Comparison of ENCODE assay signal across 1 cellular context in the genomic region with DNA sequence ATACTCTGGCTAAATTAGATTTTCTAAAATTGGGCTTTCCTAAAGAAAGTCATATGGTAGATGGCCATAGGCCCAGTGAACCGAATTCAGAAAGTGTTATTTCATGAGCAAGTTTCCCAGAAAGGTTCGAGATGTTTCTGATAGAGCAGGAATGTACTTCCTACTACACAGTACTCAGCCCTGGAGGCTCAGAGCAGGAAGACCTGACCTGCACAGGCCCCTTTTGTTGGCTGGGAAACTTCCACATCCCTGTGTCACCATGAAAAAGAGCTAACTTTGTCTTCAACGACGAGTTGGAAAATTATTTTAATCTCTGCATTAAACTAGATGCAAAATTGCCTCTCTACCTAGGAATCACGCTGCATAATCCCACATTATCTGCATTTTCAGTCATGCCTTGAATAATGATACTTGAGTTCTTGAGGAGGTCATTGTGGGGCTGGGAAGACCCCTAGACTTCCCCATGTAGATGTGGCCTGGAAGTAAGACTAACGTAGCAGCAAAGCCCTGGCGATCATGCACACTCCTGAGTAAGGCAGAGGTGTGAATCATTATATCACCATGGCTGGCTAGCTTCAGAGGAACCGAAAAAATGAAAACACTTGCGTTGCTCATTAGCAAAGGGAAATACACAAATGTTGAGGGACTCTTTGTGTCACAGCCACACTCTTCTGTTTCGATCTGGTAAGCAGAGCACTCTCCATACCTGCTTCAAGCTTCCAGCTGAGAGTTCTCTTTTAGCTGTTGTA.
TF ChIP-seq lines count a peak whose summit lies in the region.

No MANE protein-coding gene starts in this region.

TF ChIP-seq in GM12878, 131 proteins besides CTCF, POLR2A, EP300 and RAD21 (continued from another document):
- TF ChIP-seq CEBPZ (IDR thresholded peaks at IDR 0.05; ENCODE audit: low read depth, low read length) (no peak), YY1 (IDR thresholded peaks at IDR 0.05; ENCODE audit: low read depth, low read length) (0 out of 2 replicates have a peak, but pooled peaks have one; percentile 10), ZNF274 (IDR thresholded peaks at IDR 0.05; ENCODE audit: insufficient read depth, insufficient read length) (no peak), FOXK2 (IDR thresholded peaks at IDR 0.05) (no peak), RBBP5 (conservative IDR thresholded peaks at IDR 0.05) (no peak), SMC3 (IDR thresholded peaks at IDR 0.05; ENCODE audit: borderline replicate concordance, low read length) (0 out of 2 replicates have a peak, but pooled peaks have one; percentile 11), DPF2 (IDR thresholded peaks at IDR 0.05) (peak; percentile 99), MEF2A (IDR thresholded peaks at IDR 0.05; ENCODE audit: insufficient read depth, low read depth, low read length) (0 out of 2 replicates have a peak, but pooled peaks have one; percentile 30), KAT2A (conservative IDR thresholded peaks at IDR 0.05; ENCODE audit: control insufficient read depth, low read depth, low read length) (no peak), ZNF207 (IDR thresholded peaks at IDR 0.05; ENCODE audit: borderline replicate concordance) (peak; percentile 67), CBX5 (IDR thresholded peaks at IDR 0.05; ENCODE audit: low read depth) (no peak), ETV6 (conservative IDR thresholded peaks at IDR 0.05 in 1 of 2, IDR thresholded peaks at IDR 0.05 in 1 of 2; ENCODE audit: borderline replicate concordance in 1 of 2, low read depth in 1 of 2) (peak in 1 of 2 experiments; percentile 92; a peak in 2 of 4 replicates), GABPA (IDR thresholded peaks at IDR 0.05; ENCODE audit: low read depth) (no peak), RAD51 (IDR thresholded peaks at IDR 0.05) (peak; percentile 48; the same call in 1 of the 2 replicates), TCF7 (IDR thresholded peaks at IDR 0.05; ENCODE audit: borderline replicate concordance) (peak; percentile 60; the same call in 1 of the 2 replicates), SIN3A (IDR thresholded peaks at IDR 0.05; ENCODE audit: low read depth, low read length) (no peak), JUNB (IDR thresholded peaks at IDR 0.05) (peak; percentile 77), STAT1 (conservative IDR thresholded peaks at IDR 0.05) (no peak), BCLAF1 (IDR thresholded peaks at IDR 0.05) (no peak), CBFB (IDR thresholded peaks at IDR 0.05; ENCODE audit: low read depth) (no peak), ZBTB11 (CRISPR knock-in tag; IDR thresholded peaks at IDR 0.05) (no peak), MXI1 (IDR thresholded peaks at IDR 0.05; ENCODE audit: low read depth, low read length) (peak; percentile 51; the same call in 1 of the 2 replicates), POLR2AphosphoS5 (IDR thresholded peaks at IDR 0.05; ENCODE audit: low read length) (no peak), BRCA1 (IDR thresholded peaks at IDR 0.05; ENCODE audit: low read depth, low read length) (no peak), FOXM1 (IDR thresholded peaks at IDR 0.05; ENCODE audit: low read depth, low read length) (peak; percentile 95), ZZZ3 (IDR thresholded peaks at IDR 0.05; ENCODE audit: control insufficient read depth, insufficient read length, low read depth) (no peak), BACH1 (IDR thresholded peaks at IDR 0.05; ENCODE audit: borderline replicate concordance) (peak; percentile 97), YBX1 (IDR thresholded peaks at IDR 0.05) (no peak), EZH2 (IDR thresholded peaks at IDR 0.05; ENCODE audit: borderline replicate concordance, control insufficient read depth, low read depth, low read length) (no peak)
- TF ChIP-seq, protein P1, sequence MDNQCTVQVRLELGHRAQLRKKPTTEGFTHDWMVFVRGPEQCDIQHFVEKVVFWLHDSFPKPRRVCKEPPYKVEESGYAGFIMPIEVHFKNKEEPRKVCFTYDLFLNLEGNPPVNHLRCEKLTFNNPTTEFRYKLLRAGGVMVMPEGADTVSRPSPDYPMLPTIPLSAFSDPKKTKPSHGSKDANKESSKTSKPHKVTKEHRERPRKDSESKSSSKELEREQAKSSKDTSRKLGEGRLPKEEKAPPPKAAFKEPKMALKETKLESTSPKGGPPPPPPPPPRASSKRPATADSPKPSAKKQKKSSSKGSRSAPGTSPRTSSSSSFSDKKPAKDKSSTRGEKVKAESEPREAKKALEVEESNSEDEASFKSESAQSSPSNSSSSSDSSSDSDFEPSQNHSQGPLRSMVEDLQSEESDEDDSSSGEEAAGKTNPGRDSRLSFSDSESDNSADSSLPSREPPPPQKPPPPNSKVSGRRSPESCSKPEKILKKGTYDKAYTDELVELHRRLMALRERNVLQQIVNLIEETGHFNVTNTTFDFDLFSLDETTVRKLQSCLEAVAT (IDR thresholded peaks at IDR 0.05): peak; percentile 77; the same call in 1 of the 2 replicates
